1 cellular context compared by ENCODE assay signal in the genomic region with DNA sequence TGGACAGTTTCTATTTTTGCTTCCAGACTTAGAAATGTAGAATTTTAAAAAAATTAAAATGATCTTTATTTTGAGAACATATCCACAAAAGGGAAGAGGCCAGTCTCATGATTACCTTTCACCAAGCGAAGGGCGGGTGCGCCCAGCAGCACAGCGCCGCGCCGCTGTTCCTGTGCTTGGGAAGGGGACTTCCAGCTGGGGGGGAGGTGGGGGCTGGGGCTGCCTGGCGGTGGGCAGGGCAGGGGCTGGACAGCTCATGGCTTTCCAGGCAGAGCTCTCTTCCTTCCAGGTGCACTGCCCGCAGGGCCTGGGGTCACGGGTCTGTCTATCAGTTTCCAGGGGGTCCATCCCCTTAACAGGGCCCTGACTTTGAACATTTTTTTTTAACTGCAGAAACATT.
TF ChIP-seq lines count a peak whose summit lies in the region.

No MANE protein-coding gene starts in this region.

TF ChIP-seq in H1, 55 proteins besides CTCF, POLR2A, EP300 and RAD21:
- TF ChIP-seq CBX8 (IDR thresholded peaks at IDR 0.05; ENCODE audit: borderline replicate concordance, low read depth, low read length) (no peak), EZH2 (IDR thresholded peaks at IDR 0.05; ENCODE audit: low read depth, low read length, severe bottlenecking) (no peak), CHD2 (IDR thresholded peaks at IDR 0.05; ENCODE audit: low read length) (no peak), BCL11A (IDR thresholded peaks at IDR 0.05; ENCODE audit: low read depth in 2 of 2, low read length in 2 of 2) (no peak), HDAC2 (IDR thresholded peaks at IDR 0.05; ENCODE audit: borderline replicate concordance in 1 of 2, low read depth in 2 of 2, low read length in 2 of 2) (no peak), EGR1 (IDR thresholded peaks at IDR 0.05; ENCODE audit: borderline replicate concordance, low read depth, low read length) (no peak), TBP (IDR thresholded peaks at IDR 0.05; ENCODE audit: low read depth, low read length) (no peak), MAFK (IDR thresholded peaks at IDR 0.05; ENCODE audit: low read depth, low read length) (no peak), SP1 (IDR thresholded peaks at IDR 0.05; ENCODE audit: low read depth, low read length) (no peak), SUZ12 (IDR thresholded peaks at IDR 0.05; ENCODE audit: low read length) (no peak)
- TF ChIP-seq, protein P1, sequence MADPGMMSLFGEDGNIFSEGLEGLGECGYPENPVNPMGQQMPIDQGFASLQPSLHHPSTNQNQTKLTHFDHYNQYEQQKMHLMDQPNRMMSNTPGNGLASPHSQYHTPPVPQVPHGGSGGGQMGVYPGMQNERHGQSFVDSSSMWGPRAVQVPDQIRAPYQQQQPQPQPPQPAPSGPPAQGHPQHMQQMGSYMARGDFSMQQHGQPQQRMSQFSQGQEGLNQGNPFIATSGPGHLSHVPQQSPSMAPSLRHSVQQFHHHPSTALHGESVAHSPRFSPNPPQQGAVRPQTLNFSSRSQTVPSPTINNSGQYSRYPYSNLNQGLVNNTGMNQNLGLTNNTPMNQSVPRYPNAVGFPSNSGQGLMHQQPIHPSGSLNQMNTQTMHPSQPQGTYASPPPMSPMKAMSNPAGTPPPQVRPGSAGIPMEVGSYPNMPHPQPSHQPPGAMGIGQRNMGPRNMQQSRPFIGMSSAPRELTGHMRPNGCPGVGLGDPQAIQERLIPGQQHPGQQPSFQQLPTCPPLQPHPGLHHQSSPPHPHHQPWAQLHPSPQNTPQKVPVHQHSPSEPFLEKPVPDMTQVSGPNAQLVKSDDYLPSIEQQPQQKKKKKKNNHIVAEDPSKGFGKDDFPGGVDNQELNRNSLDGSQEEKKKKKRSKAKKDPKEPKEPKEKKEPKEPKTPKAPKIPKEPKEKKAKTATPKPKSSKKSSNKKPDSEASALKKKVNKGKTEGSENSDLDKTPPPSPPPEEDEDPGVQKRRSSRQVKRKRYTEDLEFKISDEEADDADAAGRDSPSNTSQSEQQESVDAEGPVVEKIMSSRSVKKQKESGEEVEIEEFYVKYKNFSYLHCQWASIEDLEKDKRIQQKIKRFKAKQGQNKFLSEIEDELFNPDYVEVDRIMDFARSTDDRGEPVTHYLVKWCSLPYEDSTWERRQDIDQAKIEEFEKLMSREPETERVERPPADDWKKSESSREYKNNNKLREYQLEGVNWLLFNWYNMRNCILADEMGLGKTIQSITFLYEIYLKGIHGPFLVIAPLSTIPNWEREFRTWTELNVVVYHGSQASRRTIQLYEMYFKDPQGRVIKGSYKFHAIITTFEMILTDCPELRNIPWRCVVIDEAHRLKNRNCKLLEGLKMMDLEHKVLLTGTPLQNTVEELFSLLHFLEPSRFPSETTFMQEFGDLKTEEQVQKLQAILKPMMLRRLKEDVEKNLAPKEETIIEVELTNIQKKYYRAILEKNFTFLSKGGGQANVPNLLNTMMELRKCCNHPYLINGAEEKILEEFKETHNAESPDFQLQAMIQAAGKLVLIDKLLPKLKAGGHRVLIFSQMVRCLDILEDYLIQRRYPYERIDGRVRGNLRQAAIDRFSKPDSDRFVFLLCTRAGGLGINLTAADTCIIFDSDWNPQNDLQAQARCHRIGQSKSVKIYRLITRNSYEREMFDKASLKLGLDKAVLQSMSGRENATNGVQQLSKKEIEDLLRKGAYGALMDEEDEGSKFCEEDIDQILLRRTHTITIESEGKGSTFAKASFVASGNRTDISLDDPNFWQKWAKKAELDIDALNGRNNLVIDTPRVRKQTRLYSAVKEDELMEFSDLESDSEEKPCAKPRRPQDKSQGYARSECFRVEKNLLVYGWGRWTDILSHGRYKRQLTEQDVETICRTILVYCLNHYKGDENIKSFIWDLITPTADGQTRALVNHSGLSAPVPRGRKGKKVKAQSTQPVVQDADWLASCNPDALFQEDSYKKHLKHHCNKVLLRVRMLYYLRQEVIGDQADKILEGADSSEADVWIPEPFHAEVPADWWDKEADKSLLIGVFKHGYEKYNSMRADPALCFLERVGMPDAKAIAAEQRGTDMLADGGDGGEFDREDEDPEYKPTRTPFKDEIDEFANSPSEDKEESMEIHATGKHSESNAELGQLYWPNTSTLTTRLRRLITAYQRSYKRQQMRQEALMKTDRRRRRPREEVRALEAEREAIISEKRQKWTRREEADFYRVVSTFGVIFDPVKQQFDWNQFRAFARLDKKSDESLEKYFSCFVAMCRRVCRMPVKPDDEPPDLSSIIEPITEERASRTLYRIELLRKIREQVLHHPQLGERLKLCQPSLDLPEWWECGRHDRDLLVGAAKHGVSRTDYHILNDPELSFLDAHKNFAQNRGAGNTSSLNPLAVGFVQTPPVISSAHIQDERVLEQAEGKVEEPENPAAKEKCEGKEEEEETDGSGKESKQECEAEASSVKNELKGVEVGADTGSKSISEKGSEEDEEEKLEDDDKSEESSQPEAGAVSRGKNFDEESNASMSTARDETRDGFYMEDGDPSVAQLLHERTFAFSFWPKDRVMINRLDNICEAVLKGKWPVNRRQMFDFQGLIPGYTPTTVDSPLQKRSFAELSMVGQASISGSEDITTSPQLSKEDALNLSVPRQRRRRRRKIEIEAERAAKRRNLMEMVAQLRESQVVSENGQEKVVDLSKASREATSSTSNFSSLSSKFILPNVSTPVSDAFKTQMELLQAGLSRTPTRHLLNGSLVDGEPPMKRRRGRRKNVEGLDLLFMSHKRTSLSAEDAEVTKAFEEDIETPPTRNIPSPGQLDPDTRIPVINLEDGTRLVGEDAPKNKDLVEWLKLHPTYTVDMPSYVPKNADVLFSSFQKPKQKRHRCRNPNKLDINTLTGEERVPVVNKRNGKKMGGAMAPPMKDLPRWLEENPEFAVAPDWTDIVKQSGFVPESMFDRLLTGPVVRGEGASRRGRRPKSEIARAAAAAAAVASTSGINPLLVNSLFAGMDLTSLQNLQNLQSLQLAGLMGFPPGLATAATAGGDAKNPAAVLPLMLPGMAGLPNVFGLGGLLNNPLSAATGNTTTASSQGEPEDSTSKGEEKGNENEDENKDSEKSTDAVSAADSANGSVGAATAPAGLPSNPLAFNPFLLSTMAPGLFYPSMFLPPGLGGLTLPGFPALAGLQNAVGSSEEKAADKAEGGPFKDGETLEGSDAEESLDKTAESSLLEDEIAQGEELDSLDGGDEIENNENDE (IDR thresholded peaks at IDR 0.05; ENCODE audit: insufficient replicate concordance, low read length): no peak
TF ChIP-seq in H1: peak in this region for 0.
